In genomic region chr10:110387983-110388681, GRCh38 we compare ENCODE assay signal across 1 cellular context.
A peak's percentile ranks its signal among the peaks of the same experiment; 100 is the strongest.
TF ChIP-seq lines count a peak whose summit lies in the region.

No MANE protein-coding gene starts in this region.

TF ChIP-seq in GM12878, 131 proteins besides CTCF, POLR2A, EP300 and RAD21 (continued from another document and continues in another):
- no peak for TF ChIP-seq CEBPZ (IDR thresholded peaks at IDR 0.05; ENCODE audit: low read depth, low read length)
- TF ChIP-seq RELA (IDR thresholded peaks at IDR 0.05; ENCODE audit: borderline replicate concordance, partially characterized antibody): peak; percentile 9
- peak; percentile 89 for TF ChIP-seq GATAD2B (conservative IDR thresholded peaks at IDR 0.05; ENCODE audit: low read depth)
- TF ChIP-seq IKZF2 (IDR thresholded peaks at IDR 0.05): peak; percentile 89 to 93
- no peak for TF ChIP-seq KDM1A (IDR thresholded peaks at IDR 0.05; ENCODE audit: borderline replicate concordance)
- TF ChIP-seq ZNF622 (IDR thresholded peaks at IDR 0.05): no peak
- TF ChIP-seq ATF3 (IDR thresholded peaks at IDR 0.05; ENCODE audit: borderline replicate concordance, extremely low read depth, low read depth, low read length): no peak
- TF ChIP-seq EED (IDR thresholded peaks at IDR 0.05; ENCODE audit: low read depth): peak; percentile 82
- no peak for TF ChIP-seq CHD4 (IDR thresholded peaks at IDR 0.05)
- TF ChIP-seq USF1 (IDR thresholded peaks at IDR 0.05; ENCODE audit: borderline replicate concordance, extremely low read length, insufficient read depth, low read depth, low read length): no peak
- TF ChIP-seq MYB (IDR thresholded peaks at IDR 0.05; ENCODE audit: borderline replicate concordance, low read depth, low read length): no peak
- no peak for TF ChIP-seq GABPA (IDR thresholded peaks at IDR 0.05; ENCODE audit: low read depth)
- TF ChIP-seq NR2F1 (conservative IDR thresholded peaks at IDR 0.05): peak; percentile 100
- TF ChIP-seq RUNX3 (IDR thresholded peaks at IDR 0.05; ENCODE audit: low read length): peak; percentile 92
- peak; percentile 3 for TF ChIP-seq SMAD1 (IDR thresholded peaks at IDR 0.05; ENCODE audit: low read depth, partially characterized antibody)
- TF ChIP-seq NR2C1 (IDR thresholded peaks at IDR 0.05): peak; percentile 84
- no peak for TF ChIP-seq CHD1 (IDR thresholded peaks at IDR 0.05; ENCODE audit: low read depth, low read length)
- peak; percentile 61; the same call in 1 of the 2 replicates for TF ChIP-seq SMARCA5 (IDR thresholded peaks at IDR 0.05)
- TF ChIP-seq RBBP5 (conservative IDR thresholded peaks at IDR 0.05): no peak
- peak; percentile 35; the same call in 1 of the 2 replicates for TF ChIP-seq PKNOX1 (IDR thresholded peaks at IDR 0.05)
- TF ChIP-seq EZH2 (IDR thresholded peaks at IDR 0.05; ENCODE audit: borderline replicate concordance, control insufficient read depth, low read depth, low read length): no peak
- TF ChIP-seq HDGF (IDR thresholded peaks at IDR 0.05): peak; percentile 11; the same call in 1 of the 2 replicates
- TF ChIP-seq NFXL1 (IDR thresholded peaks at IDR 0.05; ENCODE audit: borderline replicate concordance): no peak
- no peak for TF ChIP-seq IRF3 (IDR thresholded peaks at IDR 0.05)
- no peak; the same call in 1 of the 2 replicates for TF ChIP-seq SMC3 (IDR thresholded peaks at IDR 0.05; ENCODE audit: borderline replicate concordance, low read length)
- TF ChIP-seq ZNF384 (IDR thresholded peaks at IDR 0.05; ENCODE audit: borderline replicate concordance, low read depth, low read length): peak; percentile 82
- no peak for TF ChIP-seq CEBPB (IDR thresholded peaks at IDR 0.05; ENCODE audit: borderline replicate concordance in 1 of 2, low read depth in 2 of 2, low read length in 2 of 2)
- peak; percentile 87 for TF ChIP-seq RELB (IDR thresholded peaks at IDR 0.05; ENCODE audit: low read depth)
- peak; percentile 50; the same call in 1 of the 2 replicates for TF ChIP-seq PML (IDR thresholded peaks at IDR 0.05; ENCODE audit: low read length)
- no peak for TF ChIP-seq ZBTB33 (IDR thresholded peaks at IDR 0.05)
- no peak for TF ChIP-seq BCLAF1 (IDR thresholded peaks at IDR 0.05)
- TF ChIP-seq REST (IDR thresholded peaks at IDR 0.05; ENCODE audit: low read depth, low read length): no peak
- TF ChIP-seq TAF1 (IDR thresholded peaks at IDR 0.05; ENCODE audit: borderline replicate concordance, low read depth, low read length): no peak; the same call in 1 of the 2 replicates
- TF ChIP-seq MAX (IDR thresholded peaks at IDR 0.05; ENCODE audit: low read depth, low read length): no peak
- TF ChIP-seq SUZ12 (IDR thresholded peaks at IDR 0.05; ENCODE audit: unreplicated experiment): no peak
- no peak for TF ChIP-seq NRF1 (conservative IDR thresholded peaks at IDR 0.05; ENCODE audit: low read depth, low read length)
- TF ChIP-seq HDAC2 (IDR thresholded peaks at IDR 0.05): no peak
- TF ChIP-seq CREM (IDR thresholded peaks at IDR 0.05; ENCODE audit: low read depth): peak; percentile 40; the same call in 1 of the 2 replicates
